In genomic region chr1:201207046-201207445, GRCh38 we compare ENCODE assay signal across 38 cellular contexts. TPM values are rescaled to one million over a fixed set of nuclear protein-coding genes. Genes with fewer than 3 reads are reported as not detected.
"Had no signal": no experiment of that assay in that cellular context is flagged by ENCODE, and none has a peak within 500 bp of the region (broad histone marks: within the 10 kb centered on the region; RNA-seq: fewer than 3 reads in every experiment).

No MANE protein-coding gene starts in this region.

- H3K27ac Mint-ChIP-seq: activated CD4-positive, alpha-beta memory T cell treated with anti-CD3 and anti-CD28 coated beads for 36 hours; activated CD4-positive, alpha-beta T cell treated with anti-CD3 and anti-CD28 coated beads for 36 hours; activated CD4-positive, alpha-beta T cell treated with anti-CD3 and anti-CD28 coated beads, Interleukin-2, amount 10 ng/mL, durations not matched to agents 24 days and 14 days; activated CD8-positive, alpha-beta memory T cell treated with anti-CD3 and anti-CD28 coated beads, Interleukin-2, amount 10 ng/mL, durations not matched to agents 7 days and 5 days; activated CD8-positive, alpha-beta T cell treated with anti-CD3 and anti-CD28 coated beads, Interleukin-2, amount 10 ng/mL, durations not matched to agents 7 days and 5 days; activated naive CD4-positive, alpha-beta T cell treated with anti-CD3 and anti-CD28 coated beads for 36 hours; activated naive CD4-positive, alpha-beta T cell treated with anti-CD3 and anti-CD28 coated beads, Interleukin-2, amount 50 U/mL, for 24 hours; activated naive CD8-positive, alpha-beta T cell treated with anti-CD3 and anti-CD28 coated beads for 36 hours; activated naive CD8-positive, alpha-beta T cell treated with anti-CD3 and anti-CD28 coated beads, Interleukin-2, amount 50 U/mL, for 24 hours; activated T-helper 1 cell treated with anti-CD3 and anti-CD28 coated beads, Interleukin-12 subunit alpha, Interleukin-12 subunit beta, Interleukin-2, Interleukin-4 antibody, amounts not matched to agents 30 ng/mL and 10 ng/mL and 1 ng/mL, durations not matched to agents 14 hours and 24 hours and 36 hours; activated T-helper 2 cell treated with anti-CD3 and anti-CD28 coated beads, Interferon-gamma antibody, Interleukin-2, Interleukin-4, amounts not matched to agents 10 μg/mL and 5 μg/mL and 100 μg/mL, durations not matched to agents 14 hours and 24 hours and 36 hours; T-helper 17 cell; T-helper 2 cell treated with Interferon-gamma antibody and Interleukin-4, amounts not matched to agents 5 μg/mL and 100 μg/mL, for 36 hours had no signal

- H3K36me3 ChIP-seq: adrenal gland, colonic mucosa, esophagus squamous epithelium, gastroesophageal sphincter had no signal

- H3K4me1 Mint-ChIP-seq: activated CD4-positive, alpha-beta T cell treated with anti-CD3 and anti-CD28 coated beads for 36 hours; activated CD4-positive, alpha-beta T cell treated with anti-CD3 and anti-CD28 coated beads, Interleukin-2, amount 10 ng/mL, durations not matched to agents 24 days and 14 days; activated CD8-positive, alpha-beta memory T cell treated with anti-CD3 and anti-CD28 coated beads, Interleukin-2, amount 10 ng/mL, durations not matched to agents 7 days and 5 days; activated naive CD4-positive, alpha-beta T cell treated with anti-CD3 and anti-CD28 coated beads, Interleukin-2, amount 50 U/mL, for 24 hours; activated naive CD8-positive, alpha-beta T cell treated with anti-CD3 and anti-CD28 coated beads for 36 hours; activated naive CD8-positive, alpha-beta T cell treated with anti-CD3 and anti-CD28 coated beads, Interleukin-2, amount 50 U/mL, for 24 hours had no signal

- H3K27me3 ChIP-seq: adrenal gland, body of pancreas, colonic mucosa, gastroesophageal sphincter had no signal

- H3K36me3 Mint-ChIP-seq: activated CD4-positive, alpha-beta memory T cell treated with anti-CD3 and anti-CD28 coated beads for 36 hours; activated CD8-positive, alpha-beta memory T cell treated with anti-CD3 and anti-CD28 coated beads, Interleukin-2, amount 10 ng/mL, durations not matched to agents 7 days and 5 days; activated naive CD4-positive, alpha-beta T cell treated with anti-CD3 and anti-CD28 coated beads, Interleukin-2, amount 50 U/mL, for 24 hours; activated naive CD8-positive, alpha-beta T cell treated with anti-CD3 and anti-CD28 coated beads for 36 hours had no signal

- H3K9me3 ChIP-seq: adrenal gland, body of pancreas, colonic mucosa, esophagus squamous epithelium, gastroesophageal sphincter had no signal

- H3K4me3 ChIP-seq: adrenal gland, body of pancreas, colonic mucosa, esophagus squamous epithelium, gastroesophageal sphincter had no signal

- DNase-seq: activated CD4-positive, alpha-beta memory T cell treated with anti-CD3 and anti-CD28 coated beads for 36 hours; activated CD4-positive, alpha-beta T cell treated with anti-CD3 and anti-CD28 coated beads for 36 hours; activated CD4-positive, alpha-beta T cell treated with anti-CD3 and anti-CD28 coated beads, Interleukin-2, amount 10 ng/mL, durations not matched to agents 24 days and 14 days; activated CD4-positive, CD25-positive, alpha-beta regulatory T cell; activated CD4-positive, CD25-positive, alpha-beta regulatory T cell treated with anti-CD3 and anti-CD28 coated beads, Interleukin-2, amount 50 U/mL, for 72 hours; activated CD8-positive, alpha-beta memory T cell treated with anti-CD3 and anti-CD28 coated beads, Interleukin-2, amount 10 ng/mL, durations not matched to agents 7 days and 5 days; activated CD8-positive, alpha-beta memory T cell treated with anti-CD3 and anti-CD28 coated beads, Interleukin-2, amount 50 U/mL, for 4 hours; activated CD8-positive, alpha-beta T cell treated with anti-CD3 and anti-CD28 coated beads, Interleukin-2, amount 10 ng/mL, durations not matched to agents 7 days and 5 days; activated effector memory CD4-positive, alpha-beta T cell treated with anti-CD3 and anti-CD28 coated beads, Interleukin-2, amount 50 U/mL, for 16 hours; activated naive CD4-positive, alpha-beta T cell treated with anti-CD3 and anti-CD28 coated beads for 36 hours; activated naive CD8-positive, alpha-beta T cell treated with anti-CD3 and anti-CD28 coated beads for 36 hours; activated naive CD8-positive, alpha-beta T cell treated with anti-CD3 and anti-CD28 coated beads, Interleukin-2, amount 50 U/mL, for 24 hours; activated T-cell treated with anti-CD3 and anti-CD28 coated beads, Interleukin-2, amount 50 U/mL, for 1 hour; activated T-cell treated with anti-CD3 and anti-CD28 coated beads, Interleukin-2, amount 50 U/mL, for 48 hours; adrenal gland; amygdala; body of pancreas; central memory CD4-positive, alpha-beta T cell; cerebellar nuclear complex; colonic mucosa; effector CD8-positive, alpha-beta T cell; esophagus squamous epithelium; foreskin melanocyte; T-helper 1 cell; T-helper 17 cell; T1000 had no signal

- FAIRE-seq: endometrium, endothelial cell of umbilical vein had no signal

- H3K4me1 ChIP-seq: adrenal gland, body of pancreas, colonic mucosa, esophagus squamous epithelium, gastroesophageal sphincter had no signal

- H3K27ac ChIP-seq: adrenal gland, body of pancreas, colonic mucosa, epithelial cell of prostate, esophagus squamous epithelium, gastroesophageal sphincter had no signal

- ATAC-seq: activated CD4-positive, alpha-beta T cell treated with anti-CD3 and anti-CD28 coated beads for 36 hours; activated CD8-positive, alpha-beta memory T cell treated with anti-CD3 and anti-CD28 coated beads, Interleukin-2, amount 10 ng/mL, durations not matched to agents 7 days and 5 days; activated CD8-positive, alpha-beta T cell treated with anti-CD3 and anti-CD28 coated beads, Interleukin-2, amount 10 ng/mL, durations not matched to agents 7 days and 5 days; activated naive CD8-positive, alpha-beta T cell treated with anti-CD3 and anti-CD28 coated beads, Interleukin-2, amount 50 U/mL, for 24 hours; body of pancreas; gastroesophageal sphincter; T-helper 17 cell had no signal

- H3K4me3 Mint-ChIP-seq: activated CD4-positive, alpha-beta memory T cell treated with anti-CD3 and anti-CD28 coated beads for 36 hours; activated CD4-positive, alpha-beta T cell treated with anti-CD3 and anti-CD28 coated beads for 36 hours; activated CD4-positive, alpha-beta T cell treated with anti-CD3 and anti-CD28 coated beads, Interleukin-2, amount 10 ng/mL, durations not matched to agents 24 days and 14 days; activated CD8-positive, alpha-beta memory T cell treated with anti-CD3 and anti-CD28 coated beads, Interleukin-2, amount 10 ng/mL, durations not matched to agents 7 days and 5 days; activated CD8-positive, alpha-beta T cell treated with anti-CD3 and anti-CD28 coated beads, Interleukin-2, amount 10 ng/mL, durations not matched to agents 7 days and 5 days; activated naive CD4-positive, alpha-beta T cell treated with anti-CD3 and anti-CD28 coated beads for 36 hours; activated naive CD4-positive, alpha-beta T cell treated with anti-CD3 and anti-CD28 coated beads, Interleukin-2, amount 50 U/mL, for 24 hours; activated naive CD8-positive, alpha-beta T cell treated with anti-CD3 and anti-CD28 coated beads for 36 hours; activated naive CD8-positive, alpha-beta T cell treated with anti-CD3 and anti-CD28 coated beads, Interleukin-2, amount 50 U/mL, for 24 hours; activated T-helper 1 cell treated with anti-CD3 and anti-CD28 coated beads, Interleukin-12 subunit alpha, Interleukin-12 subunit beta, Interleukin-2, Interleukin-4 antibody, amounts not matched to agents 30 ng/mL and 10 ng/mL and 1 ng/mL, durations not matched to agents 14 hours and 24 hours and 36 hours; T-helper 17 cell; T-helper 2 cell treated with Interferon-gamma antibody and Interleukin-4, amounts not matched to agents 5 μg/mL and 100 μg/mL, for 36 hours had no signal

- H3K9me3 Mint-ChIP-seq: activated CD4-positive, alpha-beta memory T cell treated with anti-CD3 and anti-CD28 coated beads for 36 hours; activated CD4-positive, alpha-beta T cell treated with anti-CD3 and anti-CD28 coated beads, Interleukin-2, amount 10 ng/mL, durations not matched to agents 24 days and 14 days; activated naive CD4-positive, alpha-beta T cell treated with anti-CD3 and anti-CD28 coated beads for 36 hours; activated naive CD4-positive, alpha-beta T cell treated with anti-CD3 and anti-CD28 coated beads, Interleukin-2, amount 50 U/mL, for 24 hours; activated naive CD8-positive, alpha-beta T cell treated with anti-CD3 and anti-CD28 coated beads for 36 hours; activated naive CD8-positive, alpha-beta T cell treated with anti-CD3 and anti-CD28 coated beads, Interleukin-2, amount 50 U/mL, for 24 hours; activated T-helper 1 cell treated with anti-CD3 and anti-CD28 coated beads, Interleukin-12 subunit alpha, Interleukin-12 subunit beta, Interleukin-2, Interleukin-4 antibody, amounts not matched to agents 30 ng/mL and 10 ng/mL and 1 ng/mL, durations not matched to agents 14 hours and 24 hours and 36 hours; activated T-helper 2 cell treated with anti-CD3 and anti-CD28 coated beads, Interferon-gamma antibody, Interleukin-2, Interleukin-4, amounts not matched to agents 10 μg/mL and 5 μg/mL and 100 μg/mL, durations not matched to agents 14 hours and 24 hours and 36 hours; T-helper 2 cell treated with Interferon-gamma antibody and Interleukin-4, amounts not matched to agents 5 μg/mL and 100 μg/mL, for 36 hours had no signal

RNA-seq across cellular contexts. Expression of gene IGFN1, which starts 16.4 kb away (rescaled TPM):
- total RNA-seq: activated CD4-positive, alpha-beta memory T cell treated with anti-CD3 and anti-CD28 coated beads for 36 hours; activated CD4-positive, alpha-beta T cell treated with anti-CD3 and anti-CD28 coated beads for 36 hours; activated CD4-positive, alpha-beta T cell treated with anti-CD3 and anti-CD28 coated beads, Interleukin-2, amount 10 ng/mL, durations not matched to agents 24 days and 14 days; activated CD8-positive, alpha-beta memory T cell treated with anti-CD3 and anti-CD28 coated beads for 36 hours; activated CD8-positive, alpha-beta memory T cell treated with anti-CD3 and anti-CD28 coated beads, Interleukin-2, amount 10 ng/mL, durations not matched to agents 7 days and 5 days; activated CD8-positive, alpha-beta T cell treated with anti-CD3 and anti-CD28 coated beads, Interleukin-2, amount 10 ng/mL, durations not matched to agents 7 days and 5 days; activated naive CD4-positive, alpha-beta T cell treated with anti-CD3 and anti-CD28 coated beads for 36 hours; activated naive CD8-positive, alpha-beta T cell treated with anti-CD3 and anti-CD28 coated beads for 36 hours; activated T-helper 1 cell treated with anti-CD3 and anti-CD28 coated beads, Interleukin-12 subunit alpha, Interleukin-12 subunit beta, Interleukin-2, Interleukin-4 antibody, amounts not matched to agents 30 ng/mL and 10 ng/mL and 1 ng/mL, durations not matched to agents 14 hours and 24 hours and 36 hours; activated T-helper 2 cell treated with anti-CD3 and anti-CD28 coated beads, Interferon-gamma antibody, Interleukin-2, Interleukin-4, amounts not matched to agents 10 μg/mL and 5 μg/mL and 100 μg/mL, durations not matched to agents 14 hours and 24 hours and 36 hours; dermis microvascular lymphatic vessel endothelial cell; endothelial cell of umbilical vein; esophagus squamous epithelium; gastroesophageal sphincter; glomerular endothelial cell; T-helper 17 cell had no signal
- polyA plus RNA-seq: endothelial cell of umbilical vein, fibroblast of lung had no signal
